In genomic region chrX:53094584-53094908, GRCh38 we compare ENCODE assay signal across 8 cellular contexts. TPM values are rescaled to one million over a fixed set of nuclear protein-coding genes. Genes with fewer than 3 reads are reported as not detected.
DNase-seq lines count a peak whose midpoint lies in the region; TF ChIP-seq lines count a peak whose summit lies in the region.

No MANE protein-coding gene starts in this region.

- H3K79me2 ChIP-seq in SU-DHL-6 (ENCODE audit: insufficient read depth, low read length) (peaks cover 10% of the 10 kb centered on the region; the same call in 1 of the 2 replicates), fibroblast of lung (ENCODE audit: control insufficient read depth, insufficient read depth, low read length) (no peaks in the 10 kb centered on the region)

- H3K4me3 ChIP-seq in GM06990 (replicated peaks; ENCODE audit: low read depth, low read length) (peak overlapping the region; percentile 82), SU-DHL-6 (ENCODE audit: insufficient read depth, low read length, poor library complexity, severe bottlenecking) (peak overlapping the region; percentile 76), fibroblast of lung (replicated peaks in 1 of 4; ENCODE audit: control extremely low read depth in 1 of 4, insufficient read depth in 1 of 4, low read depth in 3 of 4, low read length in 4 of 4) (peak overlapping the region; percentile 36 to 71 (median 58)), rectal smooth muscle tissue (ENCODE audit: low read length) (peak overlapping the region; percentile 69)

- peak overlapping the region; percentile 84 for H3K27ac ChIP-seq in SU-DHL-6 (ENCODE audit: low read depth, low read length)
- no peak overlapping the region for H3K27ac ChIP-seq in fibroblast of lung (ENCODE audit: insufficient read depth, low read length)
- H3K27ac ChIP-seq in rectal smooth muscle tissue (ENCODE audit: low read depth, low read length): peak overlapping the region; percentile 86

- H2AFZ ChIP-seq in SU-DHL-6 (ENCODE audit: low read depth, low read length, severe bottlenecking) (peak overlapping the region; percentile 82), fibroblast of lung (ENCODE audit: low read length) (peak overlapping the region; percentile 27)

- peak overlapping the region; percentile 61 for H3K9ac ChIP-seq in SU-DHL-6 (ENCODE audit: low read length)
- peak overlapping the region; percentile 60 for H3K9ac ChIP-seq in fibroblast of lung (ENCODE audit: insufficient read depth, low read length)
- no peak overlapping the region for H3K9ac ChIP-seq in rectal smooth muscle tissue (ENCODE audit: low read length)

- H3K4me1 ChIP-seq in fibroblast of lung (ENCODE audit: control insufficient read depth, extremely low read depth, insufficient read depth, low read length) (no peaks in the 10 kb centered on the region), rectal smooth muscle tissue (ENCODE audit: control insufficient read depth, insufficient read depth, low read length) (no peaks in the 10 kb centered on the region)

- H3K9me3 ChIP-seq in SU-DHL-6 (ENCODE audit: insufficient read depth, low read length) (no peaks in the 10 kb centered on the region), fibroblast of lung (ENCODE audit: control insufficient read depth, insufficient read depth, low read depth, low read length) (no peaks in the 10 kb centered on the region)

- POLR2A ChIA-PET in HEK293T (lab: Yijun Ruan, JAX): interaction anchor here (0.9 to 1.2 kb wide), 3 partner anchors 9 to 21 kb away, joined by 4 to 5 read pairs (median 4); partner anchors contain the start of gene TSPYL2

- no peak for TF ChIP-seq CTCF in GM06990 (IDR thresholded peaks at IDR 0.05; ENCODE audit: insufficient read depth, low read length, poor library complexity, severe bottlenecking)
- TF ChIP-seq CTCF in SU-DHL-6 (IDR thresholded peaks at IDR 0.05; ENCODE audit: insufficient read depth, low read length, poor library complexity, severe bottlenecking): no peak
- no peak for TF ChIP-seq CTCF in fibroblast of lung (conservative IDR thresholded peaks at IDR 0.05 in 1 of 2, IDR thresholded peaks at IDR 0.05 in 1 of 2; ENCODE audit: low read depth in 1 of 2, low read length in 2 of 2)

- H3F3A ChIP-seq in SU-DHL-6 (ENCODE audit: insufficient read depth): peaks cover 10% of the 10 kb centered on the region

- DNase-seq in GM06990 (ENCODE audit: extremely low read depth, insufficient read length) (no peak), fibroblast of lung (ENCODE audit: low read depth in 2 of 2) (no peak), NCI-H524 (lab: John Stamatoyannopoulos, UW) (no peak), SHP77 treated with DMSO at 0.1 percent for 48 hours (lab: John Stamatoyannopoulos, UW) (no peak), HEK293T (ENCODE audit: extremely low spot score) (no peak)
- no peak for DNase-seq in stimulated activated CD4-positive, alpha-beta T cell treated with anti-CD3 and anti-CD28 coated beads, Interleukin-1b, Interleukin-23, amount 100 ng/mL, for 48 hours

- H3K27me3 ChIP-seq in GM06990 (replicated peaks; ENCODE audit: control insufficient read depth, insufficient read depth, low read length): no peaks in the 10 kb centered on the region
- H3K27me3 ChIP-seq in SU-DHL-6 (ENCODE audit: low read length): no peaks in the 10 kb centered on the region
- H3K27me3 ChIP-seq in fibroblast of lung (ENCODE audit: control insufficient read depth, insufficient read depth, low read length): no peaks in the 10 kb centered on the region
- peaks cover 3% of the 10 kb centered on the region for H3K27me3 ChIP-seq in rectal smooth muscle tissue (ENCODE audit: control insufficient read depth, insufficient read depth, low read length)

- H4K20me1 ChIP-seq in SU-DHL-6 (ENCODE audit: low read depth, low read length) (no peaks in the 10 kb centered on the region), fibroblast of lung (ENCODE audit: control insufficient read depth, extremely low read depth, insufficient read depth, low read length) (no peaks in the 10 kb centered on the region)

- CTCF ChIA-PET in HEK293T (lab: Yijun Ruan, JAX): no interaction called here

- H3K9me2 ChIP-seq in SU-DHL-6 (replicated peaks; ENCODE audit: insufficient read depth, low read length): no peaks in the 10 kb centered on the region

- H3K36me3 ChIP-seq in GM06990 (ENCODE audit: control insufficient read depth, insufficient read depth, low read length): no peaks in the 10 kb centered on the region
- H3K36me3 ChIP-seq in SU-DHL-6 (ENCODE audit: low read length): no peaks in the 10 kb centered on the region
- no peaks in the 10 kb centered on the region for H3K36me3 ChIP-seq in fibroblast of lung (ENCODE audit: control insufficient read depth, insufficient read depth, low read length)
- H3K36me3 ChIP-seq in rectal smooth muscle tissue (ENCODE audit: control insufficient read depth, insufficient read depth, low read length): no peaks in the 10 kb centered on the region

- peak overlapping the region; percentile 88 for H3K4me2 ChIP-seq in SU-DHL-6 (ENCODE audit: low read depth, low read length, poor library complexity, severe bottlenecking)
- peak overlapping the region; percentile 77 for H3K4me2 ChIP-seq in fibroblast of lung (ENCODE audit: extremely low read depth, insufficient read depth, low read length)

TF ChIP-seq in HEK293T, 16 proteins besides CTCF, POLR2A, EP300 and RAD21:
- no peak for TF ChIP-seq SUZ12 (IDR thresholded peaks at IDR 0.05)
- TF ChIP-seq LEF1 (IDR thresholded peaks at IDR 0.05; ENCODE audit: borderline replicate concordance): no peak
- no peak for TF ChIP-seq FOXM1 (IDR thresholded peaks at IDR 0.05; ENCODE audit: borderline replicate concordance)
- no peak for TF ChIP-seq FOXA1 (IDR thresholded peaks at IDR 0.05)

RNA-seq across cellular contexts. Expression of gene KANTR, which starts 0.6 kb away (rescaled TPM):
- total RNA-seq in fibroblast of lung: 3.9 and 7.1 TPM in 2 replicates
- polyA plus RNA-seq in fibroblast of lung: 1.9 and 2.4 TPM in 2 replicates
- 0.98 and 1.4 TPM in 2 replicates for polyA plus RNA-seq in fibroblast of lung (2012)
- 11.5 and 28.0 TPM in 2 replicates for polyA minus RNA-seq in fibroblast of lung (ENCODE audit: low replicate concordance)

RNA-seq across cellular contexts. Expression of gene TSPYL2, which starts 12.4 kb away (rescaled TPM):
- 9.2 and 10.2 TPM in 2 replicates for total RNA-seq in fibroblast of lung
- polyA plus RNA-seq in fibroblast of lung: 14.6 and 21.0 TPM in 2 replicates
- 13.4 and 16.3 TPM in 2 replicates for polyA plus RNA-seq in fibroblast of lung (2012)
- polyA minus RNA-seq in fibroblast of lung (ENCODE audit: low replicate concordance): 0.12 and 2.8 TPM in 2 replicates

RNA-seq across cellular contexts. Expression of gene GPR173, which starts 46.0 kb away (rescaled TPM):
- total RNA-seq in fibroblast of lung: 2.3 and 5.6 TPM in 2 replicates
- 3.9 and 4.0 TPM in 2 replicates for polyA plus RNA-seq in fibroblast of lung
- polyA plus RNA-seq in fibroblast of lung (2012): 3.5 and 3.7 TPM in 2 replicates
- polyA minus RNA-seq in fibroblast of lung (ENCODE audit: low replicate concordance): 13.3 and 14.2 TPM in 2 replicates
